Comparison of ENCODE assay signal across 20 cellular contexts in genomic region chr3:176839447-176839846, GRCh38.
DNase-seq lines count a peak whose midpoint lies in the region; ATAC-seq and TF ChIP-seq lines count a peak whose summit lies in the region.
"Had no signal": no experiment of that assay in that cellular context is flagged by ENCODE, and none has a peak within 500 bp of the region (broad histone marks: within the 10 kb centered on the region; RNA-seq: fewer than 3 reads in every experiment).

No MANE protein-coding gene starts in this region.

- POLR2A ChIA-PET in A673 (lab: Charles Lee; ENCODE audit: low non-redundant PET), result interaction anchor here (0.8 kb wide), 1 partner anchor 33 kb away, joined by 3 read pairs; no protein-coding TSS in a partner anchor

- peaks cover 27% of the 10 kb centered on the region for H3K4me1 Mint-ChIP-seq in endodermal cell
- H3K4me1 Mint-ChIP-seq: B cell; CD4-positive, CD25-positive, alpha-beta regulatory T cell had no signal

- H3K9me3 Mint-ChIP-seq in endodermal cell, result no peaks in the 10 kb centered on the region
- H3K9me3 Mint-ChIP-seq: CD8-positive, alpha-beta T cell; GM23338; H9 had no signal

- DNase-seq in A673 (ENCODE audit: low spot score) (peak; percentile 47), SJCRH30 (peak in 1 of 2 experiments; percentile 32), endodermal cell (no peak), pons (ENCODE audit: low spot score) (peak; percentile 3), NCI-H2227 (lab: John Stamatoyannopoulos, UW; ENCODE audit: unreplicated experiment) (no peak), SHP77 treated with DMSO at 0.1 percent for 48 hours (lab: John Stamatoyannopoulos, UW) (no peak)
- DNase-seq: 8988T; Caco-2; CD4-positive, CD25-positive, alpha-beta regulatory T cell; CD8-positive, alpha-beta T cell; DMS153; DND-41; H9 had no signal

- TF ChIP-seq CTCF in A673 (conservative IDR thresholded peaks at IDR 0.05; ENCODE audit: low read depth, low read length) (no peak), endodermal cell (conservative IDR thresholded peaks at IDR 0.05) (no peak)

- CTCF ChIA-PET in A673 (lab: Charles Lee), result no interaction called here

- H3K4me3 ChIP-seq in A673 (ENCODE audit: low read depth, low read length, poor library complexity, severe bottlenecking) (no peak overlapping the region), SJCRH30 (no peak overlapping the region; the same call in 1 of the 2 replicates), endodermal cell (ENCODE audit: low read length) (peak overlapping the region; percentile 19)
- H3K4me3 ChIP-seq: A549, BLaER1, GM23338 had no signal

- H3K9me3 ChIP-seq in A673 (ENCODE audit: low read depth, low read length, poor library complexity, severe bottlenecking) (no peaks in the 10 kb centered on the region), SJCRH30 (replicated peaks) (no peaks in the 10 kb centered on the region), endodermal cell (ENCODE audit: control insufficient read depth, low read length) (no peaks in the 10 kb centered on the region)
- H3K9me3 ChIP-seq: A549, BLaER1, Caco-2 had no signal

- 90 to 100% methylated on average over 2 to 3 of the region's 3 CpGs for WGBS in endodermal cell (ENCODE audit: insufficient coverage in 1 of 2, insufficient read length in 1 of 2), 2 experiments

- ATAC-seq in GM21717 (IDR thresholded peaks at IDR 0.05; ENCODE audit: unreplicated experiment), result no peak
- ATAC-seq: A549; CD8-positive, alpha-beta T cell; GM23338; HCT116 had no signal

- H3K9ac ChIP-seq in endodermal cell (ENCODE audit: extremely low read depth, low read length, poor library complexity, severe bottlenecking), result no peak overlapping the region
- H3K9ac ChIP-seq: BLaER1 had no signal

- H3K4me3 Mint-ChIP-seq in endodermal cell, result no peak overlapping the region
- H3K4me3 Mint-ChIP-seq: B cell; CD4-positive, CD25-positive, alpha-beta regulatory T cell; CD8-positive, alpha-beta T cell; GM23338; H9 had no signal

- no peaks in the 10 kb centered on the region for H3K36me3 ChIP-seq in A673 (ENCODE audit: insufficient read depth, low read length, poor library complexity, severe bottlenecking)
- no peaks in the 10 kb centered on the region for H3K36me3 ChIP-seq in SJCRH30
- H3K36me3 ChIP-seq in endodermal cell (ENCODE audit: control insufficient read depth, insufficient read depth, low read length), result no peaks in the 10 kb centered on the region
- H3K36me3 ChIP-seq: BLaER1 had no signal

- H3K27ac ChIP-seq in A673 (ENCODE audit: low read depth, low read length, poor library complexity, severe bottlenecking) (no peak overlapping the region), SJCRH30 (peak overlapping the region; percentile 92), endodermal cell (ENCODE audit: low read depth, low read length) (no peak overlapping the region)
- H3K27ac ChIP-seq: A549, BLaER1, C4-2B had no signal

- H3K36me3 Mint-ChIP-seq in endodermal cell (ENCODE audit: low read depth), result no peaks in the 10 kb centered on the region
- H3K36me3 Mint-ChIP-seq: CD4-positive, CD25-positive, alpha-beta regulatory T cell; CD8-positive, alpha-beta T cell had no signal

- no TSS peak for BruUV-seq in A673 (replicated peaks; lab: Mats Ljungman, UMichigan)

- peaks cover 3% of the 10 kb centered on the region for H3K27me3 Mint-ChIP-seq in endodermal cell (ENCODE audit: insufficient read depth)

- H3K4me1 ChIP-seq in A673 (ENCODE audit: insufficient read depth, low read length, poor library complexity, severe bottlenecking), result peaks cover 9% of the 10 kb centered on the region
- H3K4me1 ChIP-seq in SJCRH30, result peaks cover 26% of the 10 kb centered on the region
- H3K4me1 ChIP-seq in endodermal cell (ENCODE audit: control insufficient read depth, insufficient read depth, low read length), result peaks cover 12% of the 10 kb centered on the region
- H3K4me1 ChIP-seq: A549, Caco-2 had no signal

- intact Hi-C loops in A673 (cut with micrococcal nuclease; ENCODE audit: unreplicated experiment), result no loop called here

- H3K27me3 ChIP-seq in A673 (replicated peaks; ENCODE audit: insufficient read depth, low read depth, low read length, poor library complexity) (no peaks in the 10 kb centered on the region), SJCRH30 (no peaks in the 10 kb centered on the region), endodermal cell (ENCODE audit: control insufficient read depth, insufficient read depth, low read length, poor library complexity, severe bottlenecking) (no peaks in the 10 kb centered on the region)
- H3K27me3 ChIP-seq: BLaER1 had no signal

- no peak overlapping the region for H3K27ac Mint-ChIP-seq in endodermal cell
- H3K27ac Mint-ChIP-seq: B cell; CD4-positive, CD25-positive, alpha-beta regulatory T cell; CD8-positive, alpha-beta T cell; GM23338; H9 had no signal

Comparison
In these comparisons a context has a peak if more than half of its experiments do, and no peak if none do; other contexts are left out.
1. DNase-seq: peak in A673 (single experiment) and pons (single experiment); none in endodermal cell (single experiment), NCI-H2227 (single experiment) and SHP77 treated with DMSO at 0.1 percent for 48 hours (single experiment).